22 cellular contexts compared by ENCODE assay signal in genomic region chr14:90547968-90548367, GRCh38.
DNase-seq lines count a peak whose midpoint lies in the region; FAIRE-seq and TF ChIP-seq lines count a peak whose summit lies in the region.
"Had no signal": no experiment of that assay in that cellular context is flagged by ENCODE, and none has a peak within 500 bp of the region (broad histone marks: within the 10 kb centered on the region; RNA-seq: fewer than 3 reads in every experiment).

No MANE protein-coding gene starts in this region.

- H3K4me1 Mint-ChIP-seq in brain, result peaks cover 72% of the 10 kb centered on the region
- H3K4me1 Mint-ChIP-seq in activated CD4-positive, alpha-beta memory T cell treated with anti-CD3 and anti-CD28 coated beads for 36 hours (ENCODE audit: low read depth), result no peaks in the 10 kb centered on the region
- H3K4me1 Mint-ChIP-seq: B cell; CD4-positive, alpha-beta memory T cell had no signal

- no peak overlapping the region for H3K4me3 Mint-ChIP-seq in brain
- H3K4me3 Mint-ChIP-seq in activated CD4-positive, alpha-beta memory T cell treated with anti-CD3 and anti-CD28 coated beads for 36 hours, result no peak overlapping the region
- H3K4me3 Mint-ChIP-seq: B cell; CD4-positive, alpha-beta memory T cell; GM23338 had no signal

- H3K18ac ChIP-seq in neuronal stem cell (ENCODE audit: low read length), result no peak overlapping the region

- peak overlapping the region; percentile 100 for H3K4me2 ChIP-seq in BLaER1
- no peak overlapping the region for H3K4me2 ChIP-seq in neuronal stem cell (ENCODE audit: insufficient read depth, low read length, poor library complexity, severe bottlenecking)
- H3K4me2 ChIP-seq: GM23338, PC-9 had no signal

- H3K27me3 ChIP-seq in BLaER1, result no peaks in the 10 kb centered on the region
- no peaks in the 10 kb centered on the region for H3K27me3 ChIP-seq in neuronal stem cell (ENCODE audit: control insufficient read depth in 3 of 3, insufficient read depth in 3 of 3, low read depth in 1 of 3, low read length in 3 of 3)
- no peaks in the 10 kb centered on the region for H3K27me3 ChIP-seq in esophagus squamous epithelium

- H2AFZ ChIP-seq in neuronal stem cell (ENCODE audit: low read length), result no peak overlapping the region
- H2AFZ ChIP-seq: GM23338, PC-9 had no signal

- FAIRE-seq in RCC 7860 (lab: Jason Lieb, UNC), result no peak
- FAIRE-seq: G401.6, HTR-8/SVneo had no signal

- H3K9me3 ChIP-seq in BLaER1 (no peaks in the 10 kb centered on the region), neuronal stem cell (replicated peaks in 1 of 2; ENCODE audit: control insufficient read depth in 2 of 2, insufficient read depth in 1 of 2, low read depth in 1 of 2, low read length in 2 of 2) (peaks cover 5 to 6% of the 10 kb centered on the region in 2 donors), esophagus squamous epithelium (no peaks in the 10 kb centered on the region)

- POLR2A ChIA-PET in activated CD4-positive, alpha-beta memory T cell treated with anti-CD3 and anti-CD28 coated beads for 36 hours (lab: Charles Lee), result interaction anchor here (0.6 kb wide), 2 partner anchors 27 to 132 kb away, joined by 3 read pairs; no protein-coding TSS in a partner anchor

- H2BK5ac ChIP-seq in neuronal stem cell (ENCODE audit: low read length), result no peak overlapping the region

- H3K14ac ChIP-seq in neuronal stem cell (ENCODE audit: low read length), result no peak overlapping the region

- peak overlapping the region in 3 of 5 experiments; percentile 41 to 99 (median 77) for H3K27ac Mint-ChIP-seq in brain
- no peak overlapping the region for H3K27ac Mint-ChIP-seq in activated CD4-positive, alpha-beta memory T cell treated with anti-CD3 and anti-CD28 coated beads for 36 hours
- H3K27ac Mint-ChIP-seq: B cell; CD4-positive, alpha-beta memory T cell; GM23338 had no signal

- TF ChIP-seq POLR2A in esophagus squamous epithelium (IDR thresholded peaks at IDR 0.05), result no peak

- no peaks in the 10 kb centered on the region for H4K20me1 ChIP-seq in BLaER1

- peaks cover 12% of the 10 kb centered on the region for H3K36me3 Mint-ChIP-seq in brain
- no peaks in the 10 kb centered on the region for H3K36me3 Mint-ChIP-seq in activated CD4-positive, alpha-beta memory T cell treated with anti-CD3 and anti-CD28 coated beads for 36 hours
- H3K36me3 Mint-ChIP-seq: CD4-positive, alpha-beta memory T cell had no signal

- WGBS in neuronal stem cell (ENCODE audit: extremely low coverage in 2 of 2, insufficient read length in 2 of 2, insufficient replicate concordance in 1 of 2), 2 donors, result no CpG with 5 or more reads among the region's 3 CpGs
- WGBS in esophagus squamous epithelium, 2 donors, result 83% methylated on average over 3 of the region's 3 CpGs; no CpG with 5 or more reads in 1 of the 2 donors

- no peak overlapping the region for H4K91ac ChIP-seq in neuronal stem cell (ENCODE audit: low read depth, low read length, poor library complexity)

- H3K36me3 ChIP-seq in BLaER1 (0 out of 2 replicates have a peak, but pooled peaks cover 9% of the 10 kb centered on the region), neuronal stem cell (replicated peaks in 1 of 2; ENCODE audit: control insufficient read depth in 2 of 2, insufficient read depth in 2 of 2, low read length in 2 of 2) (peaks cover 0 to 3% of the 10 kb centered on the region in 2 donors), esophagus squamous epithelium (no peaks in the 10 kb centered on the region)

- peaks cover 6% of the 10 kb centered on the region for H3K27me3 Mint-ChIP-seq in brain
- H3K27me3 Mint-ChIP-seq in activated CD4-positive, alpha-beta memory T cell treated with anti-CD3 and anti-CD28 coated beads for 36 hours, result no peaks in the 10 kb centered on the region
- H3K27me3 Mint-ChIP-seq: B cell; CD4-positive, alpha-beta memory T cell had no signal

- H3K23ac ChIP-seq in neuronal stem cell (ENCODE audit: low read depth, low read length, poor library complexity), result no peak overlapping the region

- H3K79me1 ChIP-seq in neuronal stem cell (ENCODE audit: low read depth, low read length), result no peaks in the 10 kb centered on the region

- peak; percentile 25 to 69 (median 48) for DNase-seq in NCI-H1417 (lab: John Stamatoyannopoulos, UW)
- no peak for DNase-seq in NCI-H1417 treated with DMSO at 0.1 percent for 48 hours (lab: John Stamatoyannopoulos, UW)
- no peak for DNase-seq in neuronal stem cell (ENCODE audit: low spot score)
- no peak for DNase-seq in RCC 7860 (ENCODE audit: low spot score)
- no peak for DNase-seq in esophagus squamous epithelium (lab: John Stamatoyannopoulos, UW)
- no peak for DNase-seq in activated CD4-positive, alpha-beta memory T cell treated with anti-CD3 and anti-CD28 coated beads for 36 hours
- DNase-seq: Calu3; CD4-positive, alpha-beta memory T cell; DMS53; NCI-H1105 treated with DMSO at 0.1 percent for 48 hours; NCI-H2081; NCI-H226; NCI-H748 treated with DMSO at 0.1 percent for 48 hours; PC-9 had no signal

- TF ChIP-seq CTCF in brain (conservative IDR thresholded peaks at IDR 0.05), result no peak
- no peak for TF ChIP-seq CTCF in esophagus squamous epithelium (IDR thresholded peaks at IDR 0.05)

- H4K8ac ChIP-seq in neuronal stem cell (ENCODE audit: low read depth, low read length), result no peak overlapping the region

- H3K4me3 ChIP-seq in BLaER1 (no peak overlapping the region), neuronal stem cell (ENCODE audit: low read length in 2 of 2) (no peak overlapping the region), esophagus squamous epithelium (no peak overlapping the region)
- H3K4me3 ChIP-seq: GM23338, PC-9 had no signal

- H3K4me1 ChIP-seq in BLaER1 (peaks cover 94% of the 10 kb centered on the region), neuronal stem cell (ENCODE audit: control insufficient read depth in 2 of 2, insufficient read depth in 1 of 2, low read depth in 1 of 2, low read length in 2 of 2) (peaks cover 6 to 7% of the 10 kb centered on the region in 2 donors), esophagus squamous epithelium (peaks cover 22 to 44% (median 26%) of the 10 kb centered on the region in 3 donors)

- intact Hi-C loops in esophagus squamous epithelium (cut with DNase I), result no loop called here
- intact Hi-C loops in activated CD4-positive, alpha-beta memory T cell treated with anti-CD3 and anti-CD28 coated beads for 36 hours (cut with micrococcal nuclease), result no loop called here

- H3K9ac ChIP-seq in BLaER1 (no peak overlapping the region), neuronal stem cell (ENCODE audit: low read depth, low read length, poor library complexity) (no peak overlapping the region)

- peaks cover 0 to 12% (median 3%) of the 10 kb centered on the region in 5 experiments for H3K9me3 Mint-ChIP-seq in brain
- H3K9me3 Mint-ChIP-seq in activated CD4-positive, alpha-beta memory T cell treated with anti-CD3 and anti-CD28 coated beads for 36 hours, result no peaks in the 10 kb centered on the region
- H3K9me3 Mint-ChIP-seq: CD4-positive, alpha-beta memory T cell had no signal

- H2AK5ac ChIP-seq in neuronal stem cell (ENCODE audit: low read depth, low read length), result no peak overlapping the region

- H3K27ac ChIP-seq in BLaER1, result peak overlapping the region; percentile 99
- no peak overlapping the region for H3K27ac ChIP-seq in neuronal stem cell (replicated peaks; ENCODE audit: low read length)
- no peak overlapping the region for H3K27ac ChIP-seq in esophagus squamous epithelium
- H3K27ac ChIP-seq: 22Rv1, HL-60, PC-9 had no signal

- CTCF ChIA-PET in activated CD4-positive, alpha-beta memory T cell treated with anti-CD3 and anti-CD28 coated beads for 36 hours (lab: Charles Lee), result no interaction called here

- H2BK12ac ChIP-seq in neuronal stem cell (ENCODE audit: low read length), result no peak overlapping the region

- H3K4ac ChIP-seq in neuronal stem cell (ENCODE audit: low read length), result no peak overlapping the region

- H2BK15ac ChIP-seq in neuronal stem cell (ENCODE audit: low read length), result peak overlapping the region; percentile 28

- no peak overlapping the region for H2BK120ac ChIP-seq in neuronal stem cell (ENCODE audit: low read depth, low read length)

Comparison
In these comparisons a context has a peak if more than half of its experiments do, and no peak if none do; other contexts are left out.
1. DNase-seq: peak in NCI-H1417 (3 of 3); none in NCI-H1417 treated with DMSO at 0.1 percent for 48 hours (single experiment), neuronal stem cell (single experiment), RCC 7860 (single experiment), esophagus squamous epithelium (single experiment) and activated CD4-positive, alpha-beta memory T cell treated with anti-CD3 and anti-CD28 coated beads for 36 hours (single experiment).